Comparison of ENCODE assay signal across 8 cellular contexts in the genomic region with DNA sequence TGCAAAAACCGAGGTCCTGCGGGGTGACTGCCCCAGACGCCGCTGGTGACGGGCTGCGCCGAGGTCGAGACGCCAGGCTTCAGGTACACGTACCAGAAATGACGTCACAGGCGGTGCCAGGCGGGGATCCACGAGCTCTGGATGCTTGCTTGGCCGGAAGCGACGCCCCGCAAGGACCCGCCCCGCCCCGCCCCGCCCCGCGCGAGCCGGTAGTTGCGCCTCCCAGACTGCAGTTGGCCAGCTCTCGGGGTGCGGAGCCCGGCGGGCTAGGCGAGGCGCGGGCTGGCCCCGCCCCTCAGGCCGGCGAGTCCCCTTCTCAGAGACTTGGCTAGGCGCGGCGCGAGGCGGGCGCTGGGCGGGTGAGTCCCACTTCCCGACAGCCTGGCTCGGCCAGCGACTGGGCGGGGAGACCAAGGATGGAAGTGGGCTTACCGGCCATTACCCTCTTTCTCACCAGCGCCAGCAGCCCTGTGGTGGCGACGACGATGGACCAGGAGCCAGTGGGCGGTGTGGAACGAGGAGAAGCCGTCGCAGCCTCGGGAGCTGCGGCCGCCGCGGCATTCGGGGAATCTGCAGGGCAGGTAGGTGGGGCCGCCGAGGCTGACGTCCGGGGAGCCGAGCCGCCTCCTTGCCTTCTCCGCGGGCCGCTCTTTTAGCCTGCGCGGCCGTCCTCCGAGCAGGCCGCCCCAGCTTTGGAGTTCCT. TPM values are rescaled to one million over a fixed set of nuclear protein-coding genes. Genes with fewer than 3 reads are reported as not detected.
DNase-seq lines count a peak whose midpoint lies in the region; ATAC-seq and TF ChIP-seq lines count a peak whose summit lies in the region.

A gene with protein sequence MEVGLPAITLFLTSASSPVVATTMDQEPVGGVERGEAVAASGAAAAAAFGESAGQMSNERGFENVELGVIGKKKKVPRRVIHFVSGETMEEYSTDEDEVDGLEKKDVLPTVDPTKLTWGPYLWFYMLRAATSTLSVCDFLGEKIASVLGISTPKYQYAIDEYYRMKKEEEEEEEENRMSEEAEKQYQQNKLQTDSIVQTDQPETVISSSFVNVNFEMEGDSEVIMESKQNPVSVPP (plus strand): TSS at position 225 of the 703 bp plus-strand sequence. CDS start 192 bp downstream, at position 417.

- peaks cover 0 to 2% of the 10 kb centered on the region in 2 donors for H3K36me3 ChIP-seq in lung (ENCODE audit: control insufficient read depth in 2 of 2, insufficient read depth in 2 of 2, low read length in 2 of 2)

- peaks cover 6 to 8% of the 10 kb centered on the region in 2 donors for H3K4me1 ChIP-seq in lung (ENCODE audit: control insufficient read depth in 2 of 2, insufficient read depth in 2 of 2, low read length in 2 of 2)

- 0 to 1% methylated on average over 65 to 77 of the region's 77 CpGs for WGBS in lung, 2 donors

- H3K4me3 ChIP-seq in lung: peak within 1 kb of the TSS; percentile 99

- ATAC-seq in GM21360 (IDR thresholded peaks at IDR 0.05; ENCODE audit: unreplicated experiment) (peak; percentile 95), lung (ENCODE audit: insufficient read depth, low FRiP score) (peak; percentile 98)

- peaks cover 0 to 2% of the 10 kb centered on the region in 2 donors for H3K9me3 ChIP-seq in lung (ENCODE audit: control insufficient read depth in 2 of 2, insufficient read depth in 1 of 2, low read length in 1 of 2)

- H3K27ac ChIP-seq in lung (ENCODE audit: low read depth in 1 of 2, low read length in 1 of 2): peak within 1 kb of the TSS; percentile 99

- DNase-seq in COLO668 (lab: John Stamatoyannopoulos, UW; ENCODE audit: unreplicated experiment) (peak; percentile 98), HT-29 (ENCODE audit: low spot score) (peak; percentile 90), lung (ENCODE audit: low spot score) (peak; percentile 99)
- DNase-seq in NK-92 treated with Interleukin-12 subunit alpha and Interleukin-12 subunit beta, amount 100 ng/mL, for 24 hours (lab: John Stamatoyannopoulos, UW): peak; percentile 99
- DNase-seq in activated CD8-positive, alpha-beta memory T cell treated with anti-CD3 and anti-CD28 coated beads for 24 hours: peak; percentile 98
- DNase-seq in effector CD4-positive, alpha-beta T cell: peak; percentile 99
- DNase-seq in stimulated activated CD4-positive, alpha-beta T cell treated with anti-CD3 and anti-CD28 coated beads, TNF-alpha, amount 100 ng/mL, for 24 hours (ENCODE audit: low read depth in 3 of 3): peak; percentile 95 to 99 (median 96)

- no peak for TF ChIP-seq CTCF in lung (IDR thresholded peaks at IDR 0.05; ENCODE audit: control extremely low read depth, extremely low read depth)

- no peaks in the 10 kb centered on the region for H3K27me3 ChIP-seq in lung (ENCODE audit: control insufficient read depth, insufficient read depth)

RNA-seq across cellular contexts. Expression of the gene that starts here (rescaled TPM):
- total RNA-seq in HT-29 (2014; rRNA removed; shearing (Covaris generic)): 34.8 and 35.3 TPM in 2 replicates
- 10 to 100 TPM; 75.7 to 86.3 TPM for total RNA-seq in lung
- 100 to 1,000 TPM in 1 of 2 donors, 10 to 100 TPM in 1; 62.3 to 153 TPM for polyA plus RNA-seq in lung

Comparison
In these comparisons a context has a peak if more than half of its experiments do, and no peak if none do; other contexts are left out.
1. Peak in every context shown above with its lines: DNase-seq, ATAC-seq, H3K4me3 ChIP-seq and H3K27ac ChIP-seq.